Comparison of ENCODE assay signal across 12 cellular contexts in the genomic region with DNA sequence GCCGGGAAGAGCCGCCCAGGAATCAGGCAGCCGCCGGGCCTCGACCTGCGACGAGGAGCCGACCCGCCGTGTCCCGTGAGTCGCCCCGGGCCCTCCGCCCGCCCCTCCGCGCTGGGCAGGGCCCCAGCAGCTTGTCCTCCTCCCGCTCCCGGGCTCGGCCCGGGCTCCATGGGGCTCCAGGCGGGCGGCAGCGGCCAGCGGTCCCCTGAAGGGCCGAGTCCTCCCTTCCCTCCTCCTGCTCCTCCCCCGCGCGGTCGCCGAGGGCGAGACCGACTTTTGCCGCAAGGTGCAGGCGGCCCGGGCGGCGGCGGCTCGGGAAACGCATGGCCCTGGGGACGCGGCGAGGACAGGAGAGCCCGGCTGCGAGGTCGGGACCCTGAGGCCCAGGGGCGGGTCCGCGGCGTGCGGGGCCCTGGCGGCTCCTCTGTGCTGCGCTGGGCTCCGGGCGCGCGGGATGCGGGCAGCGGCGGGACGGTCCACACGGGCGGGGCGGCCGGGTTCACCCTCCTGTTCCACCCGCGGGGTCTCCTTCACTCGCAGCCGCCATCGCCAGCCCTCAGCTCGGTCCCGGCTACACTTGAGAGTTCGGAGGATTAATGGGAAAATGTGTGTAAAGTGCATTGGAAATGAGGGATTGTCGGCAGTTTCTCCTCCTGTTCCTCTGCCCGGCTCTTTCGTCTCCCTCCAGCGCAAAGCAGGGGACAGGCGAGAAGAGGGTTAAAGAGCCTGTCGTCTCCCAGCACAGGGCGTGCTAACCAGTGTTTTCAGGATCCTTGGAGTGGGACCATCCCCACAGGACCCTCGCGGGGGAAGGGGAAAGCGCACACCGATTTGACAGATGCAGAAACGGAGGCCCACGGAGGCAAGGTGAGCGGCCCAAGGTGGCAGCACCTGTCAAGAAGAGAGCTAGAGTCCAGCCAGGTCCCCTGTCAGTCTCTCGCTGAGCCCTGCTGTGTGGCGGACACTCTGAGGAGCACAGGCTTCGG.
A peak's percentile ranks its signal among the peaks of the same experiment; 100 is the strongest.
DNase-seq lines count a peak whose midpoint lies in the region; ATAC-seq and TF ChIP-seq lines count a peak whose summit lies in the region.
"Had no signal": no experiment of that assay in that cellular context is flagged by ENCODE, and none has a peak within 500 bp of the region (broad histone marks: within the 10 kb centered on the region; RNA-seq: fewer than 3 reads in every experiment).

No MANE protein-coding gene starts in this region.

- no peak overlapping the region for H3K4me3 Mint-ChIP-seq in T-helper 2 cell treated with Interferon-gamma antibody and Interleukin-4, amounts not matched to agents 5 μg/mL and 100 μg/mL, for 36 hours
- no peak overlapping the region for H3K4me3 Mint-ChIP-seq in effector memory CD8-positive, alpha-beta T cell
- H3K4me3 Mint-ChIP-seq: activated CD4-positive, alpha-beta memory T cell treated with anti-CD3 and anti-CD28 coated beads, Interleukin-2, amount 10 ng/mL, durations not matched to agents 7 days and 5 days had no signal

- peaks cover 10% of the 10 kb centered on the region for H3K36me3 Mint-ChIP-seq in T-helper 2 cell treated with Interferon-gamma antibody and Interleukin-4, amounts not matched to agents 5 μg/mL and 100 μg/mL, for 36 hours (ENCODE audit: low read depth)
- H3K36me3 Mint-ChIP-seq in effector memory CD8-positive, alpha-beta T cell (ENCODE audit: insufficient read depth): no peaks in the 10 kb centered on the region

- H3K4me3 ChIP-seq in iPS-11a (ENCODE audit: low read depth, low read length): peak overlapping the region; percentile 21
- H3K4me3 ChIP-seq in retinal pigment epithelial cell (ENCODE audit: low read length): peak overlapping the region; percentile 20

- no peak for ATAC-seq in effector memory CD8-positive, alpha-beta T cell (replicated peaks)

- H3K4me1 Mint-ChIP-seq in T-helper 2 cell treated with Interferon-gamma antibody and Interleukin-4, amounts not matched to agents 5 μg/mL and 100 μg/mL, for 36 hours (ENCODE audit: low read depth): no peaks in the 10 kb centered on the region
- H3K4me1 Mint-ChIP-seq in effector memory CD8-positive, alpha-beta T cell (ENCODE audit: low read depth in 2 of 2): peaks cover 2 to 5% of the 10 kb centered on the region in 2 donors
- H3K4me1 Mint-ChIP-seq: activated CD4-positive, alpha-beta memory T cell treated with anti-CD3 and anti-CD28 coated beads, Interleukin-2, amount 10 ng/mL, durations not matched to agents 7 days and 5 days had no signal

- in situ Hi-C loops in GM13976 (cut with MboI; ENCODE audit: low sequenced_read_pairs, unreplicated experiment): no loop called here

- H3K9me3 Mint-ChIP-seq in T-helper 2 cell treated with Interferon-gamma antibody and Interleukin-4, amounts not matched to agents 5 μg/mL and 100 μg/mL, for 36 hours: peaks cover 69% of the 10 kb centered on the region
- peaks cover 8 to 27% of the 10 kb centered on the region in 2 donors for H3K9me3 Mint-ChIP-seq in effector memory CD8-positive, alpha-beta T cell

- TF ChIP-seq CTCF in GM13976 (IDR thresholded peaks at IDR 0.05; ENCODE audit: borderline replicate concordance, control extremely low read depth, extremely low read depth, insufficient read depth, missing control alignments) (no peak), retinal pigment epithelial cell (conservative IDR thresholded peaks at IDR 0.05; ENCODE audit: low read depth, low read length) (no peak)

- no peak overlapping the region for H3K27ac Mint-ChIP-seq in T-helper 2 cell treated with Interferon-gamma antibody and Interleukin-4, amounts not matched to agents 5 μg/mL and 100 μg/mL, for 36 hours
- H3K27ac Mint-ChIP-seq in effector memory CD8-positive, alpha-beta T cell: peak overlapping the region in 1 of 2 donors; percentile 44
- H3K27ac Mint-ChIP-seq: activated CD4-positive, alpha-beta memory T cell treated with anti-CD3 and anti-CD28 coated beads, Interleukin-2, amount 10 ng/mL, durations not matched to agents 7 days and 5 days had no signal

- peaks cover 20% of the 10 kb centered on the region for H3K27me3 Mint-ChIP-seq in T-helper 2 cell treated with Interferon-gamma antibody and Interleukin-4, amounts not matched to agents 5 μg/mL and 100 μg/mL, for 36 hours (ENCODE audit: low read depth)
- peaks cover 30 to 62% of the 10 kb centered on the region in 2 donors for H3K27me3 Mint-ChIP-seq in effector memory CD8-positive, alpha-beta T cell

- DNase-seq in GM13976 (ENCODE audit: low spot score): peak; percentile 18
- DNase-seq in astrocyte of the hippocampus (ENCODE audit: low read depth, low spot score): peak; percentile 39
- no peak for DNase-seq in retinal pigment epithelial cell (ENCODE audit: low read depth)
- DNase-seq in T-helper 2 cell treated with Interferon-gamma antibody and Interleukin-4, amounts not matched to agents 5 μg/mL and 100 μg/mL, for 36 hours (ENCODE audit: low spot score): no peak
- DNase-seq in OCI-M1 (lab: John Stamatoyannopoulos, UW): no peak
- no peak for DNase-seq in C1 segment of cervical spinal cord (lab: John Stamatoyannopoulos, UW)
- no peak for DNase-seq in effector memory CD8-positive, alpha-beta T cell
- DNase-seq: activated CD4-positive, alpha-beta memory T cell treated with anti-CD3 and anti-CD28 coated beads, Interleukin-2, amount 10 ng/mL, durations not matched to agents 7 days and 5 days; activated gamma-delta T cell; kidney glomerular epithelial cell; T-helper 9 cell had no signal

Comparison
In these comparisons a context has a peak if more than half of its experiments do, and no peak if none do; other contexts are left out.
1. DNase-seq: peak in GM13976 (single experiment) and astrocyte of the hippocampus (single experiment); none in retinal pigment epithelial cell (single experiment), T-helper 2 cell treated with Interferon-gamma antibody and Interleukin-4, amounts not matched to agents 5 μg/mL and 100 μg/mL, for 36 hours (single experiment), OCI-M1 (single experiment), C1 segment of cervical spinal cord (0 of 14) and effector memory CD8-positive, alpha-beta T cell (0 of 3).